In the genomic region with DNA sequence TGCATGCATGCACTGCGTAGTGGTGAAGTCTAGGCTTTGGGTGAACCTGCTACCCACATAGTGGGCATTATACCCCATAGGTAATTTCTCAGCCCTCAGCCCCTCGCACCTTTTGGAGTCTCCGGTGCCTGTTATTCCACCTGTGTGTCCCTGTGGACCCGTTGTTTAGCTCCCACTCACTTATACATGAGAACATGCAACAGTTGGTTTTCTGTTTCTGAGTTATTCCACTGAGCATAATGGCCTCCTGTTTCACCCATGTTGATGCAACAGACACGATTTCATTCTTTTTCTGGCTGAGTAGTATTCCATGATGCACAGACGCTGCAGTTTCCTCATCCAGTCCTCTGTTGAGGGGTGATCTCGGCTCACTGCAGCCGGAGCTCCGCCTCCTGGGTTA, we compare ENCODE assay signal across 14 cellular contexts.
"Had no signal": no experiment of that assay in that cellular context is flagged by ENCODE, and none has a peak within 500 bp of the region (broad histone marks: within the 10 kb centered on the region; RNA-seq: fewer than 3 reads in every experiment).

No MANE protein-coding gene starts in this region.

- H3K27ac Mint-ChIP-seq: endodermal cell had no signal

- H3K27me3 ChIP-seq: breast epithelium, upper lobe of right lung had no signal

- H3K27ac ChIP-seq: breast epithelium, lower lobe of right lung, upper lobe of right lung had no signal

- DNase-seq: activated CD4-positive, CD25-positive, alpha-beta regulatory T cell treated with anti-CD3 and anti-CD28 coated beads, Interleukin-2, amount 50 U/mL, for 72 hours; activated gamma-delta T cell treated with Interleukin-2 at 50 U/mL for 16 hours; activated T-cell treated with anti-CD3 and anti-CD28 coated beads, Interleukin-2, amount 50 U/mL, for 4 hours; endodermal cell; hypothalamus; lower lobe of right lung; midbrain; SK-N-SH; stimulated activated CD4-positive, alpha-beta T cell treated with anti-CD3 and anti-CD28 coated beads, Interleukin-2, amount 100 ng/mL, for 24 hours; stimulated activated naive CD4-positive, alpha-beta T cell had no signal

- H3K4me1 ChIP-seq: breast epithelium, lower lobe of right lung, upper lobe of right lung had no signal

- H3K4me3 ChIP-seq: breast epithelium, lower lobe of right lung, upper lobe of right lung had no signal

- ATAC-seq: activated T-cell treated with anti-CD3 and anti-CD28 coated beads, Interleukin-2, amount 50 U/mL, for 4 hours; lower lobe of right lung; right cardiac atrium; Right ventricle myocardium inferior; upper lobe of right lung had no signal

- H3K9me3 Mint-ChIP-seq: activated T-cell treated with anti-CD3 and anti-CD28 coated beads, Interleukin-2, amount 50 U/mL, for 4 hours; endodermal cell had no signal

- H3K36me3 ChIP-seq: breast epithelium had no signal

- H3K4me3 Mint-ChIP-seq: activated T-cell treated with anti-CD3 and anti-CD28 coated beads, Interleukin-2, amount 50 U/mL, for 4 hours; endodermal cell had no signal

- H3K9me3 ChIP-seq: breast epithelium, lower lobe of right lung, SK-N-SH, upper lobe of right lung had no signal
